19 cellular contexts compared by ENCODE assay signal in genomic region chr11:15453211-15453715, GRCh38.
A peak's percentile ranks its signal among the peaks of the same experiment; 100 is the strongest.
DNase-seq lines count a peak whose midpoint lies in the region; ATAC-seq and TF ChIP-seq lines count a peak whose summit lies in the region.
"Had no signal": no experiment of that assay in that cellular context is flagged by ENCODE, and none has a peak within 500 bp of the region (broad histone marks: within the 10 kb centered on the region; RNA-seq: fewer than 3 reads in every experiment).

No MANE protein-coding gene starts in this region.

- peaks cover 7% of the 10 kb centered on the region for H3K9me3 Mint-ChIP-seq in nephron

- intact Hi-C loops in tibial artery (cut with DNase I; ENCODE audit: low total_unique reads) = no loop called here

- in situ Hi-C loops in SK-MEL-5 (cut with HindIII; ENCODE audit: low pct_unique_long_range_greater_than_20kb, low sequenced_read_pairs) = no loop called here

- H3K4me1 ChIP-seq in tibial artery = no peaks in the 10 kb centered on the region
- H3K4me1 ChIP-seq: BE2C, Caco-2 had no signal

- H3K4me1 Mint-ChIP-seq in nephron = peaks cover 10% of the 10 kb centered on the region
- H3K4me1 Mint-ChIP-seq: CD4-positive, CD25-positive, alpha-beta regulatory T cell; CD8-positive, alpha-beta memory T cell; IgD-negative memory B cell had no signal

- no peak overlapping the region for H3K27ac ChIP-seq in tibial artery

- H3K27ac Mint-ChIP-seq in nephron = peak overlapping the region; percentile 1 to 6 (median 5)
- H3K27ac Mint-ChIP-seq: CD4-positive, CD25-positive, alpha-beta regulatory T cell; CD8-positive, alpha-beta memory T cell; IgD-negative memory B cell had no signal

- no peaks in the 10 kb centered on the region for H3K36me3 Mint-ChIP-seq in nephron (ENCODE audit: low read depth)
- H3K36me3 Mint-ChIP-seq: CD4-positive, CD25-positive, alpha-beta regulatory T cell; CD8-positive, alpha-beta memory T cell; IgD-negative memory B cell had no signal

- TF ChIP-seq CTCF in nephron (IDR thresholded peaks at IDR 0.05; ENCODE audit: unreplicated experiment in 3 of 3) (no peak), tibial artery (IDR thresholded peaks at IDR 0.05) (no peak)

- ATAC-seq in HG02852 (IDR thresholded peaks at IDR 0.05; ENCODE audit: unreplicated experiment) (peak; percentile 64), HG03571 (IDR thresholded peaks at IDR 0.05; ENCODE audit: unreplicated experiment) (peak; percentile 53)
- ATAC-seq: HepG2 had no signal

- H3K9me3 ChIP-seq in tibial artery = peaks cover 0 to 5% (median 0%) of the 10 kb centered on the region in 3 donors
- H3K9me3 ChIP-seq: BE2C, Caco-2 had no signal

- no peak overlapping the region for H3K4me3 ChIP-seq in tibial artery

- H3K27me3 Mint-ChIP-seq in nephron (ENCODE audit: low read depth) = no peaks in the 10 kb centered on the region
- H3K27me3 Mint-ChIP-seq: CD4-positive, CD25-positive, alpha-beta regulatory T cell; IgD-negative memory B cell had no signal

- no peak overlapping the region for H3K4me3 Mint-ChIP-seq in nephron
- H3K4me3 Mint-ChIP-seq: CD4-positive, CD25-positive, alpha-beta regulatory T cell; CD8-positive, alpha-beta memory T cell; IgD-negative memory B cell had no signal

- no peaks in the 10 kb centered on the region for H3K36me3 ChIP-seq in tibial artery
- H3K36me3 ChIP-seq: BE2C had no signal

- DNase-seq in SK-MEL-5 (ENCODE audit: low read depth, low spot score) (peak; percentile 92), activated T-cell treated with anti-CD3 and anti-CD28 coated beads for 4 hours (no peak), 8988T (no peak), tibial artery (no peak), NCI-H524 (lab: John Stamatoyannopoulos, UW) (no peak)
- DNase-seq: ACHN; BE2C; C1 segment of cervical spinal cord; Caco-2; CD4-positive, CD25-positive, alpha-beta regulatory T cell; CD8-positive, alpha-beta memory T cell; GOT3; H7; KBM-7 had no signal

- H3K27me3 ChIP-seq in tibial artery = no peaks in the 10 kb centered on the region
- H3K27me3 ChIP-seq: BE2C had no signal
